In genomic region chr1:51926171-51926812, GRCh38 we compare ENCODE assay signal across 9 cellular contexts. TPM values are rescaled to one million over a fixed set of nuclear protein-coding genes. Genes with fewer than 3 reads are reported as not detected.
DNase-seq lines count a peak whose midpoint lies in the region; ATAC-seq, FAIRE-seq and TF ChIP-seq lines count a peak whose summit lies in the region.
"Had no signal": no experiment of that assay in that cellular context is flagged by ENCODE, and none has a peak within 500 bp of the region (broad histone marks: within the 10 kb centered on the region; RNA-seq: fewer than 3 reads in every experiment).

No MANE protein-coding gene starts in this region.

- H3K9me3 Mint-ChIP-seq in stimulated activated naive B cell treated with anti-CD40 and anti-IgM and Interleukin-4, amounts not matched to agents 10 μg/mL and 1 μg/mL and 100 μg/mL, for 72 hours, result no peaks in the 10 kb centered on the region

- no peak overlapping the region for H3K4me3 Mint-ChIP-seq in stimulated activated naive B cell treated with anti-CD40 and anti-IgM and Interleukin-4, amounts not matched to agents 10 μg/mL and 1 μg/mL and 100 μg/mL, for 72 hours

- peaks cover 10 to 15% of the 10 kb centered on the region in 2 donors for H3K27me3 Mint-ChIP-seq in stimulated activated naive B cell treated with anti-CD40 and anti-IgM and Interleukin-4, amounts not matched to agents 10 μg/mL and 1 μg/mL and 100 μg/mL, for 72 hours

- TF ChIP-seq POLR2A in GM12892 (IDR thresholded peaks at IDR 0.05; ENCODE audit: low read depth, low read length), result no peak
- TF ChIP-seq POLR2A in Peyer's patch (IDR thresholded peaks at IDR 0.05), result no peak

- H3K36me3 ChIP-seq in Peyer's patch, result no peaks in the 10 kb centered on the region

- H3K4me1 ChIP-seq in Peyer's patch, result no peaks in the 10 kb centered on the region

- no peak for ATAC-seq in stimulated activated naive B cell treated with anti-CD40 and anti-IgM and Interleukin-4, amounts not matched to agents 10 μg/mL and 1 μg/mL and 100 μg/mL, for 72 hours (replicated peaks)
- ATAC-seq in HG03045 (IDR thresholded peaks at IDR 0.05; ENCODE audit: unreplicated experiment) (no peak), GM21723 (IDR thresholded peaks at IDR 0.05; ENCODE audit: unreplicated experiment) (no peak)

- TF ChIP-seq CTCF in AG09319 (IDR thresholded peaks at IDR 0.05; ENCODE audit: low read depth, low read length) (peak; percentile 41), foreskin fibroblast (IDR thresholded peaks at IDR 0.05; ENCODE audit: low read depth, low read length) (peak; percentile 40), Peyer's patch (IDR thresholded peaks at IDR 0.05) (peak in 1 of 6 experiments; percentile 21)

- H3K4me3 ChIP-seq in foreskin fibroblast (ENCODE audit: low read depth in 1 of 2, low read length in 2 of 2) (no peak overlapping the region), Peyer's patch (no peak overlapping the region)
- H3K4me3 ChIP-seq: skin epidermis had no signal

- no peaks in the 10 kb centered on the region for H3K27me3 ChIP-seq in Peyer's patch

- H3K4me1 Mint-ChIP-seq in stimulated activated naive B cell treated with anti-CD40 and anti-IgM and Interleukin-4, amounts not matched to agents 10 μg/mL and 1 μg/mL and 100 μg/mL, for 72 hours, result no peaks in the 10 kb centered on the region

- peak; percentile 38 for FAIRE-seq in GM12892 (lab: Jason Lieb, UNC)

- H3K9me3 ChIP-seq in Peyer's patch, result no peaks in the 10 kb centered on the region

- no peak for DNase-seq in AG09319 (ENCODE audit: extremely low read depth, low read depth)
- DNase-seq in GM12892 (ENCODE audit: insufficient read length), result no peak
- DNase-seq in RPMI7951 (ENCODE audit: low read depth), result peak; percentile 74
- peak; percentile 58 to 76 for DNase-seq in foreskin fibroblast
- DNase-seq in Peyer's patch, result no peak
- no peak for DNase-seq in stimulated activated naive B cell treated with anti-CD40 and anti-IgM and Interleukin-4, amounts not matched to agents 10 μg/mL and 1 μg/mL and 100 μg/mL, for 72 hours

- no peaks in the 10 kb centered on the region for H3K36me3 Mint-ChIP-seq in stimulated activated naive B cell treated with anti-CD40 and anti-IgM and Interleukin-4, amounts not matched to agents 10 μg/mL and 1 μg/mL and 100 μg/mL, for 72 hours

- no peak overlapping the region for H3K27ac Mint-ChIP-seq in stimulated activated naive B cell treated with anti-CD40 and anti-IgM and Interleukin-4, amounts not matched to agents 10 μg/mL and 1 μg/mL and 100 μg/mL, for 72 hours

- no peak overlapping the region for H3K27ac ChIP-seq in Peyer's patch
- H3K27ac ChIP-seq: skin epidermis had no signal

RNA-seq across cellular contexts. Expression of gene NRDC, which starts 47.8 kb away (rescaled TPM):
- polyA plus RNA-seq in GM12892 (2012; ENCODE audit: missing spikeins), result 83.3 TPM
- total RNA-seq in RPMI7951 (2014; rRNA removed; shearing (Covaris generic)), result 62.5 and 71.9 TPM in 2 replicates
- total RNA-seq in Peyer's patch, result 100 to 1,000 TPM in 1 of 4 donors, 10 to 100 TPM in 3; 55.2 to 111 (median 67.8) TPM

Comparison
In these comparisons a context has a peak if more than half of its experiments do, and no peak if none do; other contexts are left out.
1. DNase-seq: peak in RPMI7951 (single experiment) and foreskin fibroblast (2 of 2); none in AG09319 (single experiment), GM12892 (single experiment), Peyer's patch (0 of 3) and stimulated activated naive B cell treated with anti-CD40 and anti-IgM and Interleukin-4, amounts not matched to agents 10 μg/mL and 1 μg/mL and 100 μg/mL, for 72 hours (single experiment).